14 cellular contexts compared by ENCODE assay signal in genomic region chr17:38443356-38444026, GRCh38. TPM values are rescaled to one million over a fixed set of nuclear protein-coding genes. Genes with fewer than 3 reads are reported as not detected.
DNase-seq lines count a peak whose midpoint lies in the region; ATAC-seq and TF ChIP-seq lines count a peak whose summit lies in the region.
"Had no signal": no experiment of that assay in that cellular context is flagged by ENCODE, and none has a peak within 500 bp of the region (broad histone marks: within the 10 kb centered on the region; RNA-seq: fewer than 3 reads in every experiment).

No MANE protein-coding gene starts in this region.

- WGBS in heart right ventricle, 2 donors = 54 to 62% methylated on average over 7 of the region's 7 CpGs
- WGBS in prostate gland = 46% methylated on average over 7 of the region's 7 CpGs

- TF ChIP-seq CTCF in heart right ventricle (IDR thresholded peaks at IDR 0.05) (no peak), type B pancreatic cell (conservative IDR thresholded peaks at IDR 0.05) (no peak), prostate gland (IDR thresholded peaks at IDR 0.05) (no peak)

- DNase-seq in heart right ventricle = no peak
- DNase-seq in Right ventricle myocardium superior = no peak
- peak; percentile 50 to 83 for DNase-seq in NCI-H524 (lab: John Stamatoyannopoulos, UW)
- DNase-seq in type B pancreatic cell (ENCODE audit: extremely low spot score, unreplicated experiment) = no peak
- DNase-seq in prostate gland (ENCODE audit: low spot score) = no peak
- DNase-seq in stimulated activated CD4-positive, alpha-beta T cell treated with anti-CD3 and anti-CD28 coated beads, Interleukin-1b, Interleukin-23, amount 100 ng/mL, for 48 hours = no peak
- DNase-seq in T-helper 17 cell = no peak

- H3K9me3 Mint-ChIP-seq in type B pancreatic cell = no peaks in the 10 kb centered on the region
- H3K9me3 Mint-ChIP-seq: activated CD4-positive, alpha-beta T cell treated with anti-CD3 and anti-CD28 coated beads, Interleukin-2, amount 10 ng/mL, durations not matched to agents 24 days and 14 days; stimulated activated naive CD8-positive, alpha-beta T cell treated with anti-CD3 and anti-CD28 coated beads, Interleukin-15, Interleukin-2, amounts not matched to agents 100 ng/mL and 50 ng/mL, for 24 hours had no signal

- H3K27me3 Mint-ChIP-seq in type B pancreatic cell = no peaks in the 10 kb centered on the region
- H3K27me3 Mint-ChIP-seq in T-helper 17 cell = peaks cover 18% of the 10 kb centered on the region
- H3K27me3 Mint-ChIP-seq: stimulated activated naive CD8-positive, alpha-beta T cell treated with anti-CD3 and anti-CD28 coated beads, Interleukin-15, Interleukin-2, amounts not matched to agents 100 ng/mL and 50 ng/mL, for 24 hours had no signal

- intact Hi-C loops in heart right ventricle (cut with DNase I) = loop anchor here in 9 of 10 donors (2.0 to 5.0 kb wide), 6 partner anchors 19 to 44 kb away; no protein-coding TSS in a partner anchor
- intact Hi-C loops in Right ventricle myocardium superior (cut with DNase I) = loop anchor here (5.0 kb wide), 1 partner anchor 34 kb away; no protein-coding TSS in a partner anchor
- intact Hi-C loops in prostate gland (cut with DNase I) = loop anchor here (5.0 to 10.0 kb wide), 2 partner anchors 44 to 221 kb away; no protein-coding TSS in a partner anchor

- peak in 1 of 8 donors; percentile 1 for ATAC-seq in heart right ventricle
- no peak for ATAC-seq in Right ventricle myocardium superior (ENCODE audit: poor library complexity)
- peak; percentile 40 for ATAC-seq in esophagus mucosa
- ATAC-seq in T-helper 17 cell = no peak

- no peak for TF ChIP-seq POLR2A in prostate gland (IDR thresholded peaks at IDR 0.05)

- H3K9me3 ChIP-seq in heart right ventricle (no peaks in the 10 kb centered on the region), prostate gland (no peaks in the 10 kb centered on the region), T-helper 17 cell (ENCODE audit: control insufficient read depth, low read length, poor library complexity, severe bottlenecking) (no peaks in the 10 kb centered on the region)
- H3K9me3 ChIP-seq: adrenal gland, right lobe of liver had no signal

- H3K4me3 ChIP-seq in heart right ventricle (no peak overlapping the region), prostate gland (no peak overlapping the region)
- H3K4me3 ChIP-seq: adrenal gland, hepatocyte, right lobe of liver had no signal

- H3K27me3 ChIP-seq in heart right ventricle (no peaks in the 10 kb centered on the region), prostate gland (replicated peaks; ENCODE audit: insufficient read depth) (no peaks in the 10 kb centered on the region)
- H3K27me3 ChIP-seq: adrenal gland, hepatocyte, right lobe of liver had no signal

- H3K4me3 Mint-ChIP-seq in type B pancreatic cell = peak overlapping the region; percentile 65
- H3K4me3 Mint-ChIP-seq in T-helper 17 cell = no peak overlapping the region
- H3K4me3 Mint-ChIP-seq: activated CD4-positive, alpha-beta T cell treated with anti-CD3 and anti-CD28 coated beads, Interleukin-2, amount 10 ng/mL, durations not matched to agents 24 days and 14 days; stimulated activated naive CD8-positive, alpha-beta T cell treated with anti-CD3 and anti-CD28 coated beads, Interleukin-15, Interleukin-2, amounts not matched to agents 100 ng/mL and 50 ng/mL, for 24 hours had no signal

- peaks cover 4% of the 10 kb centered on the region for H3K36me3 Mint-ChIP-seq in type B pancreatic cell
- H3K36me3 Mint-ChIP-seq in T-helper 17 cell (ENCODE audit: low read depth) = no peaks in the 10 kb centered on the region
- H3K36me3 Mint-ChIP-seq: naive thymus-derived CD4-positive, alpha-beta T cell had no signal

- peaks cover 14 to 81% (median 63%) of the 10 kb centered on the region in 9 donors for H3K4me1 ChIP-seq in heart right ventricle
- no peaks in the 10 kb centered on the region for H3K4me1 ChIP-seq in prostate gland (replicated peaks)
- H3K4me1 ChIP-seq: right lobe of liver had no signal

- H3K36me3 ChIP-seq in heart right ventricle (no peaks in the 10 kb centered on the region), prostate gland (no peaks in the 10 kb centered on the region)
- H3K36me3 ChIP-seq: adrenal gland, right lobe of liver had no signal

- H3K27ac ChIP-seq in heart right ventricle = peak overlapping the region in 8 of 10 donors; percentile 70 to 91 (median 80)
- no peak overlapping the region for H3K27ac ChIP-seq in prostate gland
- H3K27ac ChIP-seq: adrenal gland, hepatocyte, right lobe of liver had no signal

- H3K4me1 Mint-ChIP-seq in type B pancreatic cell (ENCODE audit: unreplicated experiment) (peaks cover 27% of the 10 kb centered on the region), T-helper 17 cell (peaks cover 3% of the 10 kb centered on the region)

- H3K27ac Mint-ChIP-seq in type B pancreatic cell (peak overlapping the region; percentile 83), T-helper 17 cell (no peak overlapping the region)
- H3K27ac Mint-ChIP-seq: activated CD4-positive, alpha-beta T cell treated with anti-CD3 and anti-CD28 coated beads, Interleukin-2, amount 10 ng/mL, durations not matched to agents 24 days and 14 days; stimulated activated naive CD8-positive, alpha-beta T cell treated with anti-CD3 and anti-CD28 coated beads, Interleukin-15, Interleukin-2, amounts not matched to agents 100 ng/mL and 50 ng/mL, for 24 hours had no signal

RNA-seq across cellular contexts. Expression of gene ARHGAP23, which starts 15.2 kb away (rescaled TPM):
- total RNA-seq in heart right ventricle = 10 to 100 TPM; 48.3 to 78.4 (median 68.0) TPM
- polyA plus RNA-seq in heart right ventricle = 10 to 100 TPM; 31.5 to 33.2 TPM
- 58.3 TPM for total RNA-seq in Right ventricle myocardium superior
- total RNA-seq in esophagus mucosa = 148 TPM
- 114 and 333 TPM in 2 replicates for total RNA-seq in type B pancreatic cell (ENCODE audit: low replicate concordance)
- 100 to 1,000 TPM in 1 of 2 donors, 10 to 100 TPM in 1; 27.3 to 204 TPM for total RNA-seq in prostate gland
- total RNA-seq in T-helper 17 cell = under 1 TPM; 0.39 to 0.47 TPM
- polyA plus RNA-seq: naive thymus-derived CD4-positive, alpha-beta T cell had no signal

Comparison
In these comparisons a context has a peak if more than half of its experiments do, and no peak if none do; other contexts are left out.
1. DNase-seq: peak in NCI-H524 (2 of 2); none in heart right ventricle (0 of 2), Right ventricle myocardium superior (single experiment), type B pancreatic cell (single experiment), prostate gland (single experiment), stimulated activated CD4-positive, alpha-beta T cell treated with anti-CD3 and anti-CD28 coated beads, Interleukin-1b, Interleukin-23, amount 100 ng/mL, for 48 hours (single experiment) and T-helper 17 cell (0 of 3).
2. H3K27ac ChIP-seq: peak in heart right ventricle (8 of 10); none in prostate gland (0 of 2).
3. RNA of gene ARHGAP23, which starts 15.2 kb away (total RNA-seq): 27.3 to 204 TPM in prostate gland, 148 TPM in esophagus mucosa (single experiment), 114 to 333 TPM in type B pancreatic cell, 48.3 to 78.4 TPM in heart right ventricle and 58.3 TPM in Right ventricle myocardium superior (single experiment); 0.39 to 0.47 TPM in T-helper 17 cell; every median in the first group is over 10 times any median in the second.